Comparison of ENCODE assay signal across 15 cellular contexts in genomic region chr18:45954070-45954712, GRCh38. TPM values are rescaled to one million over a fixed set of nuclear protein-coding genes. Genes with fewer than 3 reads are reported as not detected.
A peak's percentile ranks its signal among the peaks of the same experiment; 100 is the strongest.
DNase-seq lines count a peak whose midpoint lies in the region; ATAC-seq, FAIRE-seq and TF ChIP-seq lines count a peak whose summit lies in the region.
"Had no signal": no experiment of that assay in that cellular context is flagged by ENCODE, and none has a peak within 500 bp of the region (broad histone marks: within the 10 kb centered on the region; RNA-seq: fewer than 3 reads in every experiment).

No MANE protein-coding gene starts in this region.

- no peaks in the 10 kb centered on the region for H3K9me3 ChIP-seq in CD4-positive, alpha-beta T cell (ENCODE audit: control insufficient read depth, low read length)
- H3K9me3 ChIP-seq: stomach had no signal

- POLR2A ChIA-PET in AG04449 (lab: Yijun Ruan, JAX) = interaction anchor here (0.7 to 1.0 kb wide), 3 partner anchors 9 to 32 kb away, joined by 3 to 12 read pairs (median 3); no protein-coding TSS in a partner anchor
- POLR2A ChIA-PET in CD4-positive, alpha-beta T cell (lab: Charles Lee) = no interaction called here

- no peak for ATAC-seq in CD4-positive, alpha-beta T cell (ENCODE audit: poor library complexity)
- no peak for ATAC-seq in GM19397 (IDR thresholded peaks at IDR 0.05; ENCODE audit: unreplicated experiment)
- ATAC-seq: T-cell had no signal

- H3K4me3 ChIP-seq in AG04449 (ENCODE audit: low read depth, low read length) = no peak overlapping the region
- H3K4me3 ChIP-seq in brain microvascular endothelial cell (ENCODE audit: low read depth, low read length) = no peak overlapping the region
- H3K4me3 ChIP-seq: stomach had no signal

- H3K36me3 ChIP-seq in brain microvascular endothelial cell (replicated peaks) = peaks cover 18% of the 10 kb centered on the region

- no peaks in the 10 kb centered on the region for H3K27me3 ChIP-seq in brain microvascular endothelial cell (replicated peaks)
- H3K27me3 ChIP-seq in CD4-positive, alpha-beta T cell (ENCODE audit: control insufficient read depth, insufficient read depth, low read length) = no peaks in the 10 kb centered on the region
- H3K27me3 ChIP-seq: stomach had no signal

- H3K4me3 Mint-ChIP-seq in CD4-positive, alpha-beta T cell = no peak overlapping the region
- H3K4me3 Mint-ChIP-seq: activated naive CD8-positive, alpha-beta T cell treated with anti-CD3 and anti-CD28 coated beads, Interleukin-2, amount 10 ng/mL, durations not matched to agents 7 days and 5 days; CD14-positive monocyte; endodermal cell; T-cell had no signal

- DNase-seq in AG04449 (ENCODE audit: low read depth, low spot score) = peak; percentile 86
- DNase-seq in HTR-8/SVneo (ENCODE audit: insufficient read length, low spot score) = peak; percentile 52
- peak; percentile 86 for DNase-seq in brain microvascular endothelial cell
- peak; percentile 26 for DNase-seq in kidney glomerular epithelial cell (lab: John Stamatoyannopoulos, UW)
- DNase-seq in CD4-positive, alpha-beta T cell = no peak
- DNase-seq in DMS 273 treated with DMSO at 0.1 percent for 48 hours (lab: John Stamatoyannopoulos, UW) = no peak
- DNase-seq in hippocampal formation (lab: John Stamatoyannopoulos, UW) = no peak
- DNase-seq: activated CD4-positive, alpha-beta T cell treated with anti-CD3 and anti-CD28 coated beads, Interleukin-2, amount 50 U/mL, for 48 hours; activated naive CD8-positive, alpha-beta T cell treated with anti-CD3 and anti-CD28 coated beads, Interleukin-2, amount 10 ng/mL, durations not matched to agents 7 days and 5 days; endodermal cell; NCI-H1105; stomach; T-cell had no signal

- CTCF ChIA-PET in AG04449 (lab: Yijun Ruan, JAX) = interaction anchor here (1.0 to 1.5 kb wide), 3 partner anchors 8 to 119 kb away, joined by 3 to 5 read pairs (median 4); no protein-coding TSS in a partner anchor
- CTCF ChIA-PET in CD4-positive, alpha-beta T cell (lab: Charles Lee) = no interaction called here

- no peaks in the 10 kb centered on the region for H3K9me3 Mint-ChIP-seq in CD4-positive, alpha-beta T cell
- H3K9me3 Mint-ChIP-seq: activated naive CD8-positive, alpha-beta T cell treated with anti-CD3 and anti-CD28 coated beads, Interleukin-2, amount 10 ng/mL, durations not matched to agents 7 days and 5 days; CD14-positive monocyte; endodermal cell; T-cell had no signal

- intact Hi-C loops in CD4-positive, alpha-beta T cell (cut with DNase I, micrococcal nuclease) = loop anchor here in 1 of 2 experiments (2.0 kb wide), 1 partner anchor 13 kb away; no protein-coding TSS in a partner anchor

- peaks cover 75% of the 10 kb centered on the region for H3K36me3 Mint-ChIP-seq in CD4-positive, alpha-beta T cell (ENCODE audit: low read depth)

- TF ChIP-seq CTCF in AG04449 (IDR thresholded peaks at IDR 0.05; ENCODE audit: insufficient read depth, low read length, missing control alignments) = no peak
- no peak for TF ChIP-seq CTCF in brain microvascular endothelial cell (IDR thresholded peaks at IDR 0.05; ENCODE audit: low read depth, low read length, missing control alignments)
- TF ChIP-seq CTCF in CD4-positive, alpha-beta T cell (IDR thresholded peaks at IDR 0.05) = no peak

- peaks cover 37% of the 10 kb centered on the region for H3K4me1 Mint-ChIP-seq in CD4-positive, alpha-beta T cell (ENCODE audit: low read depth)
- H3K4me1 Mint-ChIP-seq: endodermal cell had no signal

- H3K27ac ChIP-seq in brain microvascular endothelial cell = peak overlapping the region; percentile 62
- H3K27ac ChIP-seq in CD4-positive, alpha-beta T cell (ENCODE audit: low read depth, low read length) = no peak overlapping the region
- H3K27ac ChIP-seq: stomach had no signal

- no peaks in the 10 kb centered on the region for H3K27me3 Mint-ChIP-seq in CD4-positive, alpha-beta T cell
- H3K27me3 Mint-ChIP-seq: activated naive CD8-positive, alpha-beta T cell treated with anti-CD3 and anti-CD28 coated beads, Interleukin-2, amount 10 ng/mL, durations not matched to agents 7 days and 5 days; T-cell had no signal

- H3K27ac Mint-ChIP-seq in CD4-positive, alpha-beta T cell = no peak overlapping the region
- H3K27ac Mint-ChIP-seq: activated naive CD8-positive, alpha-beta T cell treated with anti-CD3 and anti-CD28 coated beads, Interleukin-2, amount 10 ng/mL, durations not matched to agents 7 days and 5 days; endodermal cell; T-cell had no signal

- in situ Hi-C loops in brain microvascular endothelial cell (cut with HindIII; ENCODE audit: low pct_ligation_motif_present, low sequenced_read_pairs) = no loop called here

- no peak for FAIRE-seq in HTR-8/SVneo (lab: Jason Lieb, UNC)

RNA-seq across cellular contexts. Expression of gene EPG5, which starts 12.9 kb away (rescaled TPM):
- total RNA-seq in CD4-positive, alpha-beta T cell = 10 to 100 TPM; 25.3 to 26.9 TPM

Comparison
In these comparisons a context has a peak if more than half of its experiments do, and no peak if none do; other contexts are left out.
1. DNase-seq: peak in AG04449 (single experiment), HTR-8/SVneo (single experiment), brain microvascular endothelial cell (single experiment) and kidney glomerular epithelial cell (single experiment); none in CD4-positive, alpha-beta T cell (0 of 10), DMS 273 treated with DMSO at 0.1 percent for 48 hours (single experiment) and hippocampal formation (0 of 2).